31 cellular contexts compared by ENCODE assay signal in the genomic region with DNA sequence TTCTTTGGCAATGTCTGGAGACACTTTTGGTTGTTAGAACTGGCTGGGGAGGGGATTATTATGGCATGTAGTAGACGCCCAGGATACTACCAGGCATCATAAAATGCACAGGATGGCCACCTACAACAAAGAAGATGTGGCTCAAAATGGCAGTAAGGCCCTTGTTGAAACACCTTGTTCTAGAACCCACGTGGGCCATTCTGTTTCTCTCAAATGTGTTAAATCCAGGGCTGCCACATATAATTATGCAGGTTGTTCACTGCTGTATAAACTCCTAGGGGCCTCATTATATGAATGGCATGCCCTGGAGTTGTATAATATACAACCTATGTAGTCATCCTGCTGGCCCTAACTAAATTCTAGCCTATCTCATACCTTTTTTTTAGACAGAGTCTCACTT.
DNase-seq lines count a peak whose midpoint lies in the region; ATAC-seq and TF ChIP-seq lines count a peak whose summit lies in the region.
"Had no signal": no experiment of that assay in that cellular context is flagged by ENCODE, and none has a peak within 500 bp of the region (broad histone marks: within the 10 kb centered on the region; RNA-seq: fewer than 3 reads in every experiment).

No MANE protein-coding gene starts in this region.

- no peak overlapping the region for H2BK5ac ChIP-seq in trophoblast cell (ENCODE audit: low read depth, low read length, poor library complexity)

- TF ChIP-seq POLR2A in esophagus muscularis mucosa (IDR thresholded peaks at IDR 0.05; ENCODE audit: low read depth) (no peak), thyroid gland (IDR thresholded peaks at IDR 0.05) (no peak)

- H3K36me3 ChIP-seq in esophagus muscularis mucosa (peaks cover 0 to 29% (median 7%) of the 10 kb centered on the region in 4 donors), trophoblast cell (ENCODE audit: control insufficient read depth in 1 of 2, insufficient read depth in 2 of 2, low read length in 2 of 2) (peaks cover 0 to 3% of the 10 kb centered on the region in 2 experiments), thyroid gland (no peaks in the 10 kb centered on the region)
- H3K36me3 ChIP-seq: BE2C had no signal

- H4K12ac ChIP-seq in trophoblast cell (ENCODE audit: low read depth, low read length), result no peak overlapping the region

- no peaks in the 10 kb centered on the region for H3K9me3 ChIP-seq in esophagus muscularis mucosa
- no peaks in the 10 kb centered on the region for H3K9me3 ChIP-seq in trophoblast cell (ENCODE audit: insufficient read depth, low read depth, low read length)
- H3K9me3 ChIP-seq in thyroid gland, result no peaks in the 10 kb centered on the region
- H3K9me3 ChIP-seq: A549; BE2C; BLaER1; BLaER1 treated with 17β-estradiol and CSF1 and Interleukin-3, amounts not matched to agents 10 nM and 100 nM; Caco-2 had no signal

- intact Hi-C loops in esophagus muscularis mucosa (cut with DNase I) (no loop called here), thyroid gland (cut with DNase I) (loop anchor here (10.0 kb wide), 1 partner anchor 93 kb away; no protein-coding TSS in a partner anchor)

- H2BK120ac ChIP-seq in trophoblast cell (ENCODE audit: insufficient read depth, low read length, poor library complexity), result no peak overlapping the region

- DNase-seq in esophagus muscularis mucosa (ENCODE audit: extremely low spot score), result peak; percentile 53
- DNase-seq in trophoblast cell, result peak; percentile 12 to 53
- no peak for DNase-seq in thyroid gland
- DNase-seq in NCI-H526 treated with DMSO at 0.1 percent for 48 hours (lab: John Stamatoyannopoulos, UW), result no peak
- DNase-seq: 8988T; ACHN; AML-193; BE2C; C1 segment of cervical spinal cord; Caco-2; Calu3; CD4-positive, alpha-beta memory T cell; CD4-positive, alpha-beta T cell; CD4-positive, CD25-positive, alpha-beta regulatory T cell; CD8-positive, alpha-beta memory T cell; CD8-positive, alpha-beta T cell; COR-L47; DMS 273 treated with DMSO at 0.1 percent for 48 hours; DMS153; DMS53; DMS79; DMS79 treated with DMSO at 0.1 percent for 48 hours; DND-41; EL had no signal

- H2AFZ ChIP-seq in trophoblast cell (ENCODE audit: insufficient read depth, low read length, poor library complexity), result no peak overlapping the region

- H3K14ac ChIP-seq in trophoblast cell (ENCODE audit: low read length), result no peak overlapping the region

- no peak overlapping the region for H3K4me3 ChIP-seq in esophagus muscularis mucosa
- H3K4me3 ChIP-seq in trophoblast cell (ENCODE audit: low read depth, low read length), result no peak overlapping the region
- H3K4me3 ChIP-seq in thyroid gland (replicated peaks in 1 of 3), result no peak overlapping the region
- H3K4me3 ChIP-seq: A549; BLaER1; BLaER1 treated with 17β-estradiol and CSF1 and Interleukin-3, amounts not matched to agents 10 nM and 100 nM had no signal

- WGBS in esophagus muscularis mucosa, result 85% methylated on average over 2 of the region's 2 CpGs
- WGBS in trophoblast cell (ENCODE audit: extremely low coverage, insufficient coverage, insufficient read length), result no CpG with 5 or more reads among the region's 2 CpGs
- 94 to 98% methylated on average over 2 of the region's 2 CpGs for WGBS in thyroid gland, 2 donors

- H3K9ac ChIP-seq in trophoblast cell (ENCODE audit: low read length), result no peak overlapping the region
- H3K9ac ChIP-seq: BLaER1; BLaER1 treated with 17β-estradiol and CSF1 and Interleukin-3, amounts not matched to agents 10 nM and 100 nM had no signal

- no peak overlapping the region for H3K4me2 ChIP-seq in trophoblast cell (ENCODE audit: low read length)
- H3K4me2 ChIP-seq: A549; BLaER1; BLaER1 treated with 17β-estradiol and CSF1 and Interleukin-3, amounts not matched to agents 10 nM and 100 nM had no signal

- H3K27ac ChIP-seq in esophagus muscularis mucosa (replicated peaks in 1 of 4), result no peak overlapping the region
- H3K27ac ChIP-seq in trophoblast cell (ENCODE audit: low read depth, low read length), result no peak overlapping the region
- peak overlapping the region in 2 of 3 donors; percentile 36 to 92 for H3K27ac ChIP-seq in thyroid gland
- H3K27ac ChIP-seq: 22Rv1; A549; BLaER1; BLaER1 treated with 17β-estradiol and CSF1 and Interleukin-3, amounts not matched to agents 10 nM and 100 nM; C4-2B had no signal

- H3K79me1 ChIP-seq in trophoblast cell (ENCODE audit: low read length), result no peaks in the 10 kb centered on the region

- ATAC-seq in GM19351 (IDR thresholded peaks at IDR 0.05; ENCODE audit: unreplicated experiment) (no peak), GM18867 (IDR thresholded peaks at IDR 0.05; ENCODE audit: unreplicated experiment) (no peak)
- ATAC-seq: A549; CD8-positive, alpha-beta T cell had no signal

- no peak overlapping the region for H3K18ac ChIP-seq in trophoblast cell (ENCODE audit: low read length)

- H3K4me1 ChIP-seq in esophagus muscularis mucosa (no peaks in the 10 kb centered on the region), trophoblast cell (ENCODE audit: control insufficient read depth in 1 of 2, insufficient read depth in 2 of 2, low read length in 2 of 2) (peaks cover 0 to 4% of the 10 kb centered on the region in 2 experiments), thyroid gland (peaks cover 0 to 48% of the 10 kb centered on the region in 2 donors)
- H3K4me1 ChIP-seq: BE2C; BLaER1; BLaER1 treated with 17β-estradiol and CSF1 and Interleukin-3, amounts not matched to agents 10 nM and 100 nM; Caco-2 had no signal

- H4K91ac ChIP-seq in trophoblast cell (ENCODE audit: low read depth, low read length), result no peak overlapping the region

- H3K79me2 ChIP-seq in trophoblast cell (ENCODE audit: control insufficient read depth, insufficient read depth, low read length, poor library complexity), result no peaks in the 10 kb centered on the region

- H3K23ac ChIP-seq in trophoblast cell (ENCODE audit: low read length), result no peak overlapping the region

- H3K4ac ChIP-seq in trophoblast cell (ENCODE audit: low read depth, low read length), result no peak overlapping the region

- TF ChIP-seq CTCF in esophagus muscularis mucosa (IDR thresholded peaks at IDR 0.05), result no peak
- no peak for TF ChIP-seq CTCF in thyroid gland (IDR thresholded peaks at IDR 0.05)

- no peak overlapping the region for H2AK5ac ChIP-seq in trophoblast cell (ENCODE audit: low read length)

- no peak overlapping the region for H4K8ac ChIP-seq in trophoblast cell (ENCODE audit: low read depth, low read length)

- no peaks in the 10 kb centered on the region for H3K27me3 ChIP-seq in esophagus muscularis mucosa
- no peaks in the 10 kb centered on the region for H3K27me3 ChIP-seq in trophoblast cell (ENCODE audit: insufficient read depth, low read length)
- H3K27me3 ChIP-seq in thyroid gland, result no peaks in the 10 kb centered on the region
- H3K27me3 ChIP-seq: BE2C; BLaER1; BLaER1 treated with 17β-estradiol and CSF1 and Interleukin-3, amounts not matched to agents 10 nM and 100 nM had no signal

- H2BK12ac ChIP-seq in trophoblast cell (ENCODE audit: low read length), result no peak overlapping the region

- TF ChIP-seq EP300 in esophagus muscularis mucosa (IDR thresholded peaks at IDR 0.05), result no peak

Comparison
In these comparisons a context has a peak if more than half of its experiments do, and no peak if none do; other contexts are left out.
1. DNase-seq: peak in esophagus muscularis mucosa (single experiment) and trophoblast cell (2 of 2); none in thyroid gland (0 of 2) and NCI-H526 treated with DMSO at 0.1 percent for 48 hours (single experiment).
2. H3K27ac ChIP-seq: peak in thyroid gland (2 of 3); none in esophagus muscularis mucosa (0 of 4) and trophoblast cell (single experiment).